In the genomic region with DNA sequence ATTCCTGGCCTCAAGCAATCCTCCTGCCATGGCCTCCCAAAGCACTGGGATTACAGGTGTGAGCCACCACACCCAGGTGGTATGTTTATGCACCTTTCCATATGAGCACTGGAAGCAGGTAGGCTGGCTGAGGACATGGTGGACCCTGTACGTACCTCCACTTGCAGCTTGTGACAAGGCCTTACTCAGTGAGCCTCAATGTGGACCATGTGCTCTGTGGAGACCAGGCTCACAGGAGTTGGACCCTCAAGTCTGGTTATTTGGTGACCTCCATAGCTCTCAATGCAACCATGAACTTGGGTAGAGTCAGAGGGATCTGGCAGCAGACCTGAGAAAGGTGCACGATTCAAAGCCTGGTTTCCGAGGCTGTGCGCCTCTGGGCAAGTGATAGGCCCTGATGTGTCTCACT, we compare ENCODE assay signal across 1 cellular context.
TF ChIP-seq lines count a peak whose summit lies in the region.

No MANE protein-coding gene starts in this region.

TF ChIP-seq in K562, 482 proteins besides CTCF, POLR2A, EP300 and RAD21 (continues in another document):
- TF ChIP-seq, protein P1, sequence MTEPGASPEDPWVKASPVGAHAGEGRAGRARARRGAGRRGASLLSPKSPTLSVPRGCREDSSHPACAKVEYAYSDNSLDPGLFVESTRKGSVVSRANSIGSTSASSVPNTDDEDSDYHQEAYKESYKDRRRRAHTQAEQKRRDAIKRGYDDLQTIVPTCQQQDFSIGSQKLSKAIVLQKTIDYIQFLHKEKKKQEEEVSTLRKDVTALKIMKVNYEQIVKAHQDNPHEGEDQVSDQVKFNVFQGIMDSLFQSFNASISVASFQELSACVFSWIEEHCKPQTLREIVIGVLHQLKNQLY (CRISPR knock-in tag; conservative IDR thresholded peaks at IDR 0.05), result no peak
- TF ChIP-seq SNIP1 (IDR thresholded peaks at IDR 0.05; ENCODE audit: low read depth), result no peak
- no peak for TF ChIP-seq TAF9B (IDR thresholded peaks at IDR 0.05; ENCODE audit: partially characterized antibody)
- TF ChIP-seq FOXJ3 (CRISPR knock-in tag; IDR thresholded peaks at IDR 0.05), result no peak
- no peak for TF ChIP-seq EP400 (IDR thresholded peaks at IDR 0.05)
- TF ChIP-seq POU5F1 (IDR thresholded peaks at IDR 0.05; ENCODE audit: borderline replicate concordance, low read depth, low read length, partially characterized antibody), result no peak
- no peak for TF ChIP-seq ELF1 (tag; IDR thresholded peaks at IDR 0.05)
- TF ChIP-seq, protein P2, sequence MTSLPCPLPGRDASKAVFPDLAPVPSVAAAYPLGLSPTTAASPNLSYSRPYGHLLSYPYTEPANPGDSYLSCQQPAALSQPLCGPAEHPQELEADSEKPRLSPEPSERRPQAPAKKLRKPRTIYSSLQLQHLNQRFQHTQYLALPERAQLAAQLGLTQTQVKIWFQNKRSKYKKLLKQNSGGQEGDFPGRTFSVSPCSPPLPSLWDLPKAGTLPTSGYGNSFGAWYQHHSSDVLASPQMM (CRISPR knock-in tag; IDR thresholded peaks at IDR 0.05), result no peak
- TF ChIP-seq POLR2H (tag; IDR thresholded peaks at IDR 0.05; ENCODE audit: low read depth), result 0 out of 2 replicates have a peak, but pooled peaks have one; percentile 54
- TF ChIP-seq ZKSCAN8 (CRISPR knock-in tag; IDR thresholded peaks at IDR 0.05), result no peak
- peak; percentile 62 for TF ChIP-seq POLR2B (IDR thresholded peaks at IDR 0.05; ENCODE audit: low read depth, partially characterized antibody)
- no peak for TF ChIP-seq ZFP30 (CRISPR knock-in tag; IDR thresholded peaks at IDR 0.05; ENCODE audit: borderline replicate concordance)
- TF ChIP-seq MTA2 (IDR thresholded peaks at IDR 0.05; ENCODE audit: low read depth), result no peak
- TF ChIP-seq, protein P3, sequence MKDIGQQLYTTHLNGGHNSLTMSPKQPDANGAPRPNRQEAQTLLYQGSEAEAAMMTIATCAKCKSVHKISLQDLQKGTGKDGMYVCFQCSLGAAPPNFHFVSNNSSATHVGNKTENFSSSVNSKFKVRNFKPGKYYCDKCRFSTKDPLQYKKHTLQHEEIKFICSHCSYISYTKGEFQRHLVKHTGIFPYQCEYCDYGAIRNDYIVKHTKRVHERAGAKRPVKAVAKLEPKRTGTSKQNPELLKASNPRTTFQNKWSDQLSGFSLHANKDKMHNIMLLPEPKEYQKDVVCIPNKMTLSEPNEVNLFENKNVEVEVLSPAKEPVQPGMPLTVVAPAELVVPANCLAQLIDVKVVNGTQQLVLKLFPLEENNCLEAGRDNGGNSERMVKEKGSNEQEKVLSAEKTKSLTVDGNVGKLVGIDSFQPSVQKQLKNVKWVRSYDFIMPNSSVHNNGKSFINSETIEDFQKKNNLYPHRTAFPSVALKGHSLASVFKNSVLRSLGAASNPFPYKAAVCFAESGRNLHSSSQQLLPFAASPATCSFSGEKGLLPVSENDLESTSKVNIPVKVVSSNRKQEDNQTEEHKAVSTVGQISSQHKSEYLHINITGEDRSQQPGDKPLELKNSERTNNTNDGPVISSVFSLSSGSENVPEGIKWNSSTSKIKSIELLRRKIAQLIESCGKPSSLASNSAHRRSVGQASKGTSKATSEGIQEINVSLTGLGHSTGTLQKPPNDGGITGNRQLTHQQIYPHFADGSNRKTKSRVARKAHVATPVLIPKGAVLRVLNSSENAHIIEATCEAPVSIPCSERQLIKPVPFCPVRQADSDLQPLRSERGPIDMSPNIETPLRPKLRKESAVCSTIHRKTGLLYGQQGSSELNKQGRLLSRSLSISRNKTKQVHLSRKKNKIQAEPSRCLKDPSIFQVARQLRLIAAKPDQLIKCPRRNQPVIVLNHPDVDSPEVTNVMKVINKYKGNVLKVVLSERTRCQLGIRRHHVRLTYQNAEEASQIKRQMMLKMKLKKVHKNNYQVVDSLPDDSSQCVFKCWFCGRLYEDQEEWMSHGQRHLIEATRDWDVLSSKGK (CRISPR knock-in tag; IDR thresholded peaks at IDR 0.05), result no peak
- TF ChIP-seq, protein P4, sequence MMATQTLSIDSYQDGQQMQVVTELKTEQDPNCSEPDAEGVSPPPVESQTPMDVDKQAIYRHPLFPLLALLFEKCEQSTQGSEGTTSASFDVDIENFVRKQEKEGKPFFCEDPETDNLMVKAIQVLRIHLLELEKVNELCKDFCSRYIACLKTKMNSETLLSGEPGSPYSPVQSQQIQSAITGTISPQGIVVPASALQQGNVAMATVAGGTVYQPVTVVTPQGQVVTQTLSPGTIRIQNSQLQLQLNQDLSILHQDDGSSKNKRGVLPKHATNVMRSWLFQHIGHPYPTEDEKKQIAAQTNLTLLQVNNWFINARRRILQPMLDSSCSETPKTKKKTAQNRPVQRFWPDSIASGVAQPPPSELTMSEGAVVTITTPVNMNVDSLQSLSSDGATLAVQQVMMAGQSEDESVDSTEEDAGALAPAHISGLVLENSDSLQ (IDR thresholded peaks at IDR 0.05), result no peak
- TF ChIP-seq, protein P5, sequence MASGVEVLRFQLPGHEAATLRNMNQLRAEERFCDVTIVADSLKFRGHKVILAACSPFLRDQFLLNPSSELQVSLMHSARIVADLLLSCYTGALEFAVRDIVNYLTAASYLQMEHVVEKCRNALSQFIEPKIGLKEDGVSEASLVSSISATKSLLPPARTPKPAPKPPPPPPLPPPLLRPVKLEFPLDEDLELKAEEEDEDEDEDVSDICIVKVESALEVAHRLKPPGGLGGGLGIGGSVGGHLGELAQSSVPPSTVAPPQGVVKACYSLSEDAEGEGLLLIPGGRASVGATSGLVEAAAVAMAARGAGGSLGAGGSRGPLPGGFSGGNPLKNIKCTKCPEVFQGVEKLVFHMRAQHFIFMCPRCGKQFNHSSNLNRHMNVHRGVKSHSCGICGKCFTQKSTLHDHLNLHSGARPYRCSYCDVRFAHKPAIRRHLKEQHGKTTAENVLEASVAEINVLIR (CRISPR knock-in tag; IDR thresholded peaks at IDR 0.05), result no peak
- TF ChIP-seq KDM4B (IDR thresholded peaks at IDR 0.05; ENCODE audit: borderline replicate concordance in 2 of 2, low read depth in 1 of 2), result 0 out of 4 replicates have a peak, but pooled peaks of 1 of the 2 experiments have one; percentile 14
- TF ChIP-seq, protein P6, sequence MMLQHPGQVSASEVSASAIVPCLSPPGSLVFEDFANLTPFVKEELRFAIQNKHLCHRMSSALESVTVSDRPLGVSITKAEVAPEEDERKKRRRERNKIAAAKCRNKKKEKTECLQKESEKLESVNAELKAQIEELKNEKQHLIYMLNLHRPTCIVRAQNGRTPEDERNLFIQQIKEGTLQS (IDR thresholded peaks at IDR 0.05), result no peak
- TF ChIP-seq, protein P6 (CRISPR knock-in tag; conservative IDR thresholded peaks at IDR 0.05), result no peak
- TF ChIP-seq GATA2 (CRISPR knock-in tag; IDR thresholded peaks at IDR 0.05), result no peak
- 0 out of 2 replicates have a peak, but pooled peaks have one; percentile 5 for TF ChIP-seq GABPB2 (CRISPR knock-in tag; conservative IDR thresholded peaks at IDR 0.05)
- TF ChIP-seq, protein P7, sequence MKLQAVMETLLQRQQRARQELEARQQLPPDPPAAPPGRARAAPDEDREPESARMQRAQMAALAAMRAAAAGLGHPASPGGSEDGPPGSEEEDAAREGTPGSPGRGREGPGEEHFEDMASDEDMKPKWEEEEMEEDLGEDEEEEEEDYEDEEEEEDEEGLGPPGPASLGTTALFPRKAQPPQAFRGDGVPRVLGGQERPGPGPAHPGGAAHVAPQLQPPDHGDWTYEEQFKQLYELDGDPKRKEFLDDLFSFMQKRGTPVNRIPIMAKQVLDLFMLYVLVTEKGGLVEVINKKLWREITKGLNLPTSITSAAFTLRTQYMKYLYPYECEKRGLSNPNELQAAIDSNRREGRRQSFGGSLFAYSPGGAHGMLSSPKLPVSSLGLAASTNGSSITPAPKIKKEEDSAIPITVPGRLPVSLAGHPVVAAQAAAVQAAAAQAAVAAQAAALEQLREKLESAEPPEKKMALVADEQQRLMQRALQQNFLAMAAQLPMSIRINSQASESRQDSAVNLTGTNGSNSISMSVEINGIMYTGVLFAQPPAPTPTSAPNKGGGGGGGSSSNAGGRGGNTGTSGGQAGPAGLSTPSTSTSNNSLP (IDR thresholded peaks at IDR 0.05; ENCODE audit: borderline replicate concordance, low read depth, low read length), result no peak
- TF ChIP-seq, protein P8, sequence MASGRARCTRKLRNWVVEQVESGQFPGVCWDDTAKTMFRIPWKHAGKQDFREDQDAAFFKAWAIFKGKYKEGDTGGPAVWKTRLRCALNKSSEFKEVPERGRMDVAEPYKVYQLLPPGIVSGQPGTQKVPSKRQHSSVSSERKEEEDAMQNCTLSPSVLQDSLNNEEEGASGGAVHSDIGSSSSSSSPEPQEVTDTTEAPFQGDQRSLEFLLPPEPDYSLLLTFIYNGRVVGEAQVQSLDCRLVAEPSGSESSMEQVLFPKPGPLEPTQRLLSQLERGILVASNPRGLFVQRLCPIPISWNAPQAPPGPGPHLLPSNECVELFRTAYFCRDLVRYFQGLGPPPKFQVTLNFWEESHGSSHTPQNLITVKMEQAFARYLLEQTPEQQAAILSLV (tag; IDR thresholded peaks at IDR 0.05), result no peak
- TF ChIP-seq, protein P9, sequence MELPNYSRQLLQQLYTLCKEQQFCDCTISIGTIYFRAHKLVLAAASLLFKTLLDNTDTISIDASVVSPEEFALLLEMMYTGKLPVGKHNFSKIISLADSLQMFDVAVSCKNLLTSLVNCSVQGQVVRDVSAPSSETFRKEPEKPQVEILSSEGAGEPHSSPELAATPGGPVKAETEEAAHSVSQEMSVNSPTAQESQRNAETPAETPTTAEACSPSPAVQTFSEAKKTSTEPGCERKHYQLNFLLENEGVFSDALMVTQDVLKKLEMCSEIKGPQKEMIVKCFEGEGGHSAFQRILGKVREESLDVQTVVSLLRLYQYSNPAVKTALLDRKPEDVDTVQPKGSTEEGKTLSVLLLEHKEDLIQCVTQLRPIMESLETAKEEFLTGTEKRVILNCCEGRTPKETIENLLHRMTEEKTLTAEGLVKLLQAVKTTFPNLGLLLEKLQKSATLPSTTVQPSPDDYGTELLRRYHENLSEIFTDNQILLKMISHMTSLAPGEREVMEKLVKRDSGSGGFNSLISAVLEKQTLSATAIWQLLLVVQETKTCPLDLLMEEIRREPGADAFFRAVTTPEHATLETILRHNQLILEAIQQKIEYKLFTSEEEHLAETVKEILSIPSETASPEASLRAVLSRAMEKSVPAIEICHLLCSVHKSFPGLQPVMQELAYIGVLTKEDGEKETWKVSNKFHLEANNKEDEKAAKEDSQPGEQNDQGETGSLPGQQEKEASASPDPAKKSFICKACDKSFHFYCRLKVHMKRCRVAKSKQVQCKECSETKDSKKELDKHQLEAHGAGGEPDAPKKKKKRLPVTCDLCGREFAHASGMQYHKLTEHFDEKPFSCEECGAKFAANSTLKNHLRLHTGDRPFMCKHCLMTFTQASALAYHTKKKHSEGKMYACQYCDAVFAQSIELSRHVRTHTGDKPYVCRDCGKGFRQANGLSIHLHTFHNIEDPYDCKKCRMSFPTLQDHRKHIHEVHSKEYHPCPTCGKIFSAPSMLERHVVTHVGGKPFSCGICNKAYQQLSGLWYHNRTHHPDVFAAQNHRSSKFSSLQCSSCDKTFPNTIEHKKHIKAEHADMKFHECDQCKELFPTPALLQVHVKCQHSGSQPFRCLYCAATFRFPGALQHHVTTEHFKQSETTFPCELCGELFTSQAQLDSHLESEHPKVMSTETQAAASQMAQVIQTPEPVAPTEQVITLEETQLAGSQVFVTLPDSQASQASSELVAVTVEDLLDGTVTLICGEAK (IDR thresholded peaks at IDR 0.05), result no peak
- TF ChIP-seq, protein P9 (CRISPR knock-in tag; IDR thresholded peaks at IDR 0.05), result no peak
- TF ChIP-seq PCBP1 (IDR thresholded peaks at IDR 0.05; ENCODE audit: low read depth, low read length, poor library complexity, severe bottlenecking), result no peak
- no peak for TF ChIP-seq CSDE1 (IDR thresholded peaks at IDR 0.05)
- TF ChIP-seq, protein P10, sequence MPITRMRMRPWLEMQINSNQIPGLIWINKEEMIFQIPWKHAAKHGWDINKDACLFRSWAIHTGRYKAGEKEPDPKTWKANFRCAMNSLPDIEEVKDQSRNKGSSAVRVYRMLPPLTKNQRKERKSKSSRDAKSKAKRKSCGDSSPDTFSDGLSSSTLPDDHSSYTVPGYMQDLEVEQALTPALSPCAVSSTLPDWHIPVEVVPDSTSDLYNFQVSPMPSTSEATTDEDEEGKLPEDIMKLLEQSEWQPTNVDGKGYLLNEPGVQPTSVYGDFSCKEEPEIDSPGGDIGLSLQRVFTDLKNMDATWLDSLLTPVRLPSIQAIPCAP (CRISPR knock-in tag; IDR thresholded peaks at IDR 0.05; ENCODE audit: borderline replicate concordance), result no peak
- no peak for TF ChIP-seq RBM22 (IDR thresholded peaks at IDR 0.05; ENCODE audit: low read depth, low read length, poor library complexity, severe bottlenecking)
- no peak for TF ChIP-seq BRD9 (IDR thresholded peaks at IDR 0.05; ENCODE audit: low read depth, partially characterized antibody)
- TF ChIP-seq, protein P11, sequence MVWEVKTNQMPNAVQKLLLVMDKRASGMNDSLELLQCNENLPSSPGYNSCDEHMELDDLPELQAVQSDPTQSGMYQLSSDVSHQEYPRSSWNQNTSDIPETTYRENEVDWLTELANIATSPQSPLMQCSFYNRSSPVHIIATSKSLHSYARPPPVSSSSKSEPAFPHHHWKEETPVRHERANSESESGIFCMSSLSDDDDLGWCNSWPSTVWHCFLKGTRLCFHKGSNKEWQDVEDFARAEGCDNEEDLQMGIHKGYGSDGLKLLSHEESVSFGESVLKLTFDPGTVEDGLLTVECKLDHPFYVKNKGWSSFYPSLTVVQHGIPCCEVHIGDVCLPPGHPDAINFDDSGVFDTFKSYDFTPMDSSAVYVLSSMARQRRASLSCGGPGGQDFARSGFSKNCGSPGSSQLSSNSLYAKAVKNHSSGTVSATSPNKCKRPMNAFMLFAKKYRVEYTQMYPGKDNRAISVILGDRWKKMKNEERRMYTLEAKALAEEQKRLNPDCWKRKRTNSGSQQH (CRISPR knock-in tag; IDR thresholded peaks at IDR 0.05), result no peak
- 0 out of 2 replicates have a peak, but pooled peaks have one; percentile 9 for TF ChIP-seq SP1 (CRISPR knock-in tag; IDR thresholded peaks at IDR 0.05)
